ENCODE assay signal across 20 cellular contexts in the genomic region with DNA sequence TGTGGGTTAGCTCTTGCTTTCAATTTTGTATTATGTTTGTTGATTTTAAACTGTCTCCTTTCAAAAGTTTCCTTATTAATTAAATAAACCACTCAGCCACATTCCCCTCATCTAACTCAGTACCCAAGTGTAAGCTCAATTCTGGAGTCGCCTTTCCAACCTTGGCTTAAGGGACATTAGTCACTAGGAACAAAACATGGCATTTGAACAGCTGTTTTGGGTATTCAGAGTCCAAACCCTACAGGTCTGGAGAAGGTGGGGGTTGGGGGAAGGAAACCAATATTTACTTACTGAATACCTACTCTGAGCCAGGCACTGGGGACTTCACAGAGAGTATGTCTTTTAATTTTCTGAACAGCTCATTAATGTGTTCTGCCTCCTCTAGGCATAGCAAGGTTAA.
A peak's percentile ranks its signal among the peaks of the same experiment; 100 is the strongest.
DNase-seq lines count a peak whose midpoint lies in the region; ATAC-seq and TF ChIP-seq lines count a peak whose summit lies in the region.
"Had no signal": no experiment of that assay in that cellular context is flagged by ENCODE, and none has a peak within 500 bp of the region (broad histone marks: within the 10 kb centered on the region; RNA-seq: fewer than 3 reads in every experiment).

No MANE protein-coding gene starts in this region.

- no peaks in the 10 kb centered on the region for H3K9me2 ChIP-seq in PC-3 (replicated peaks; ENCODE audit: low read length)

- intact Hi-C loops in PC-3 (cut with micrococcal nuclease) (loop anchor here (5.0 to 10.0 kb wide), 2 partner anchors 174 to 241 kb away; no protein-coding TSS in a partner anchor), left lung (cut with DNase I) (loop anchor here in 1 of 2 donors (10.0 kb wide), 1 partner anchor 116 kb away; a partner anchor contains a TSS), stomach (cut with DNase I; ENCODE audit: low total_unique reads) (no loop called here)

- H3K9me3 ChIP-seq in PC-3 (ENCODE audit: low read length) (no peaks in the 10 kb centered on the region), left lung (no peaks in the 10 kb centered on the region), stomach (no peaks in the 10 kb centered on the region)

- no peak overlapping the region for H3K9ac ChIP-seq in PC-3 (ENCODE audit: low read length)

- H3F3A ChIP-seq in PC-3 (ENCODE audit: low read length, unreplicated experiment) = no peaks in the 10 kb centered on the region

- H3K27me3 ChIP-seq in PC-3 (ENCODE audit: low read length) (no peaks in the 10 kb centered on the region), left lung (no peaks in the 10 kb centered on the region), stomach (no peaks in the 10 kb centered on the region)

- no peak overlapping the region for H3K27ac ChIP-seq in PC-3 (ENCODE audit: low read length)
- H3K27ac ChIP-seq in left lung = peak overlapping the region; percentile 0 to 84
- H3K27ac ChIP-seq in stomach = peak overlapping the region in 3 of 5 donors; percentile 76 to 98 (median 98)
- H3K27ac ChIP-seq: C4-2B had no signal

- H3K4me3 ChIP-seq in PC-3 (ENCODE audit: low read length) (no peak overlapping the region), left lung (no peak overlapping the region), stomach (no peak overlapping the region)

- BruUV-seq in PC-3 (replicated peaks; lab: Mats Ljungman, UMichigan) = no TSS peak

- H4K20me1 ChIP-seq in PC-3 (ENCODE audit: low read length) = no peaks in the 10 kb centered on the region

- TF ChIP-seq CTCF in PC-3 (conservative IDR thresholded peaks at IDR 0.05; ENCODE audit: low read depth, low read length) = no peak
- no peak for TF ChIP-seq CTCF in left lung (IDR thresholded peaks at IDR 0.05)
- TF ChIP-seq CTCF in stomach (IDR thresholded peaks at IDR 0.05) = no peak

- TF ChIP-seq POLR2A in stomach (IDR thresholded peaks at IDR 0.05) = no peak

- WGBS in stomach, 5 donors = 58 to 87% (median 75%) methylated on average over 1 of the region's 1 CpG

- DNase-seq in NCI-H82 (lab: John Stamatoyannopoulos, UW) (peak; percentile 19), NCI-H82 treated with DMSO at 0.1 percent for 48 hours (lab: John Stamatoyannopoulos, UW; ENCODE audit: unreplicated experiment) (no peak), PC-3 (peak; percentile 61), left lung (no peak), stomach (no peak)
- DNase-seq in activated effector memory CD4-positive, alpha-beta T cell treated with Interleukin-2 at 50 U/mL for 16 hours = no peak
- DNase-seq: ACHN; activated CD4-positive, alpha-beta T cell treated with anti-CD3 and anti-CD28 coated beads for 48 hours; activated effector memory CD4-positive, alpha-beta T cell treated with anti-CD3 and anti-CD28 coated beads, Interleukin-2, amount 50 U/mL, for 16 hours; foreskin melanocyte; KBM-7; kidney glomerular epithelial cell; NCI-H1092; NCI-H2171; nephron progenitor cell; stimulated activated CD4-positive, alpha-beta T cell treated with anti-CD3 and anti-CD28 coated beads, Interleukin-4, amount 100 ng/mL, for 24 hours; T-cell had no signal

- CTCF ChIA-PET in PC-3 (lab: Charles Lee) = interaction anchor here (0.7 kb wide), 1 partner anchor 15 kb away, joined by 3 read pairs; no protein-coding TSS in a partner anchor

- peaks cover 25% of the 10 kb centered on the region for H3K4me1 ChIP-seq in PC-3 (ENCODE audit: insufficient read depth, low read length)
- H3K4me1 ChIP-seq in left lung = peaks cover 26 to 81% of the 10 kb centered on the region in 2 donors
- H3K4me1 ChIP-seq in stomach = peaks cover 37 to 84% (median 63%) of the 10 kb centered on the region in 4 donors

- H2AFZ ChIP-seq in PC-3 (ENCODE audit: low read length) = no peak overlapping the region

- POLR2A ChIA-PET in PC-3 (lab: Charles Lee; ENCODE audit: unreplicated experiment) = no interaction called here

- H3K79me2 ChIP-seq in PC-3 (ENCODE audit: low read length) = no peaks in the 10 kb centered on the region

- no peak for TF ChIP-seq EP300 in stomach (IDR thresholded peaks at IDR 0.05)

- no peaks in the 10 kb centered on the region for H3K36me3 ChIP-seq in PC-3 (ENCODE audit: low read depth, low read length)
- H3K36me3 ChIP-seq in left lung = no peaks in the 10 kb centered on the region
- no peaks in the 10 kb centered on the region for H3K36me3 ChIP-seq in stomach

- ATAC-seq in PC-3 (no peak), left lung (no peak), HG03097 (IDR thresholded peaks at IDR 0.05; ENCODE audit: low FRiP score, unreplicated experiment) (no peak), HG03095 (IDR thresholded peaks at IDR 0.05; ENCODE audit: unreplicated experiment) (no peak)
- ATAC-seq: T-cell had no signal

- H3K4me2 ChIP-seq in PC-3 (ENCODE audit: low read length) = 0 out of 2 replicates have a peak overlapping the region, but pooled peaks have one; percentile 2

Comparison
In these comparisons a context has a peak if more than half of its experiments do, and no peak if none do; other contexts are left out.
1. DNase-seq: peak in NCI-H82 (single experiment) and PC-3 (single experiment); none in NCI-H82 treated with DMSO at 0.1 percent for 48 hours (single experiment), left lung (0 of 2), stomach (single experiment) and activated effector memory CD4-positive, alpha-beta T cell treated with Interleukin-2 at 50 U/mL for 16 hours (single experiment).